ENCODE assay signal across 19 cellular contexts in the genomic region with DNA sequence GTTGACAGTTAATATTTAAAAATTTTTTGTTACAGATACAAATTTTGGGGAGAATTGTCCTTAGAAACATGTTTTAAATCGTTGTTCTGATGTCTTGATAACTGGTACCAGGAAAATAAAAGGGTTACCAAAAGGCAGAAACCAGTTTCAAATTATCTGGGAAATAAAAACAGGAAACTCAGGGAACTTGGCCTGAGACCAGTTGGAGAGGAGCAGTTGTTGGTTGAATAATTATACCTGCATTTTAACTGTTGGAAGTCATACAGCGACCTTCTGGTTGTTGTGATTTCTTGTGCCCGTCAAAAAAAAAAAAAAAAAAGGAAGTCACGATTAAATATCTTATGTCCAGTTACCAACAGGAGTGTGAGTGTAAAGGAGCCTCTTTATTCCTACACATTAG. TPM values are rescaled to one million over a fixed set of nuclear protein-coding genes. Genes with fewer than 3 reads are reported as not detected.
A peak's percentile ranks its signal among the peaks of the same experiment; 100 is the strongest.
DNase-seq lines count a peak whose midpoint lies in the region; ATAC-seq and TF ChIP-seq lines count a peak whose summit lies in the region.
"Had no signal": no experiment of that assay in that cellular context is flagged by ENCODE, and none has a peak within 500 bp of the region (broad histone marks: within the 10 kb centered on the region; RNA-seq: fewer than 3 reads in every experiment).

No MANE protein-coding gene starts in this region.

- dilution Hi-C loops in mammary epithelial cell (cut with HindIII; ENCODE audit: low sequenced_read_pairs): no loop called here

- H3K9me3 ChIP-seq in heart left ventricle (no peaks in the 10 kb centered on the region), mammary epithelial cell (replicated peaks; ENCODE audit: insufficient read depth, low read length) (no peaks in the 10 kb centered on the region), tibial artery (no peaks in the 10 kb centered on the region)
- H3K9me3 ChIP-seq: BLaER1, Caco-2, pancreas, stomach had no signal

- peaks cover 14 to 85% (median 63%) of the 10 kb centered on the region in 12 donors for H3K4me1 ChIP-seq in heart left ventricle
- peaks cover 41% of the 10 kb centered on the region for H3K4me1 ChIP-seq in mammary epithelial cell (ENCODE audit: insufficient read depth, low read length)
- H3K4me1 ChIP-seq in tibial artery: peaks cover 0 to 100% (median 70%) of the 10 kb centered on the region in 4 donors

- H3K27ac ChIP-seq in heart left ventricle (peak overlapping the region in 11 of 12 donors; percentile 21 to 72 (median 54)), mammary epithelial cell (ENCODE audit: insufficient read depth, low read depth, low read length) (peak overlapping the region; percentile 21), tibial artery (peak overlapping the region; percentile 68 to 74)
- H3K27ac ChIP-seq: BLaER1 had no signal

- no peaks in the 10 kb centered on the region for H4K20me1 ChIP-seq in mammary epithelial cell (ENCODE audit: insufficient read depth, low read length)
- H4K20me1 ChIP-seq: BLaER1 had no signal

- no peak overlapping the region for H2AFZ ChIP-seq in mammary epithelial cell (ENCODE audit: low read depth, low read length)

- intact Hi-C loops in heart left ventricle (cut with DNase I): loop anchor here in 5 of 10 donors (5.0 kb wide), 2 partner anchors 35 to 50 kb away; a partner anchor contains a TSS
- intact Hi-C loops in Right ventricle myocardium superior (cut with DNase I): no loop called here
- intact Hi-C loops in mammary epithelial cell (cut with micrococcal nuclease): loop anchor here (5.0 kb wide), 1 partner anchor 100 kb away; no protein-coding TSS in a partner anchor
- intact Hi-C loops in tibial artery (cut with DNase I; ENCODE audit: low total_unique reads): no loop called here

- DNase-seq in heart left ventricle (no peak), Right ventricle myocardium superior (no peak), mammary epithelial cell (no peak), neural crest cell (ENCODE audit: low read depth, low spot score) (no peak), tibial artery (no peak), NCI-H146 treated with DMSO at 0.1 percent for 48 hours (lab: John Stamatoyannopoulos, UW; ENCODE audit: unreplicated experiment) (no peak)
- DNase-seq in activated naive CD4-positive, alpha-beta T cell treated with anti-CD3 and anti-CD28 coated beads, Interleukin-2, amount 50 U/mL, for 72 hours (ENCODE audit: low spot score in 2 of 2): no peak
- DNase-seq: activated CD4-positive, alpha-beta T cell treated with anti-CD3 and anti-CD28 coated beads for 36 hours; Caco-2; NCI-H1436; NCI-H526 treated with DMSO at 0.1 percent for 48 hours; pancreas; stimulated activated CD4-positive, alpha-beta T cell treated with anti-CD3 and anti-CD28 coated beads, Interleukin-4, amount 100 ng/mL, for 24 hours; stomach had no signal

- H3K4me3 ChIP-seq in heart left ventricle: no peak overlapping the region
- no peak overlapping the region for H3K4me3 ChIP-seq in mammary epithelial cell (replicated peaks in 1 of 3; ENCODE audit: insufficient read depth in 1 of 3, low read depth in 2 of 3, low read length in 3 of 3)
- H3K4me3 ChIP-seq in tibial artery: no peak overlapping the region
- H3K4me3 ChIP-seq: BLaER1, pancreas, smooth muscle cell, stomach had no signal

- TF ChIP-seq CTCF in heart left ventricle (IDR thresholded peaks at IDR 0.05) (no peak), mammary epithelial cell (conservative IDR thresholded peaks at IDR 0.05 in 1 of 2, IDR thresholded peaks at IDR 0.05 in 1 of 2; ENCODE audit: extremely low read depth in 1 of 2, insufficient read depth in 1 of 2, low read depth in 1 of 2, low read length in 2 of 2) (no peak), neural crest cell (conservative IDR thresholded peaks at IDR 0.05) (no peak), tibial artery (IDR thresholded peaks at IDR 0.05) (no peak)

- BruUV-seq in mammary epithelial cell (replicated peaks; lab: Mats Ljungman, UMichigan): no TSS peak

- peaks cover 91% of the 10 kb centered on the region for H3K79me2 ChIP-seq in mammary epithelial cell (ENCODE audit: insufficient read depth, low read length)

- H3K36me3 Mint-ChIP-seq in neural crest cell (ENCODE audit: low read depth): no peaks in the 10 kb centered on the region
- no peaks in the 10 kb centered on the region for H3K36me3 Mint-ChIP-seq in activated naive CD4-positive, alpha-beta T cell treated with anti-CD3 and anti-CD28 coated beads, Interleukin-2, amount 50 U/mL, for 72 hours
- H3K36me3 Mint-ChIP-seq: activated naive CD8-positive, alpha-beta T cell; memory B cell had no signal

- in situ Hi-C loops in mammary epithelial cell (cut with MboI; ENCODE audit: low sequenced_read_pairs in 2 of 2): no loop called here

- H3K27me3 ChIP-seq in heart left ventricle: no peaks in the 10 kb centered on the region
- H3K27me3 ChIP-seq in mammary epithelial cell (ENCODE audit: insufficient read depth, low read length): no peaks in the 10 kb centered on the region
- H3K27me3 ChIP-seq in tibial artery: no peaks in the 10 kb centered on the region
- H3K27me3 ChIP-seq: BLaER1, pancreas, stomach had no signal

- no peak overlapping the region for H3K9ac ChIP-seq in mammary epithelial cell (ENCODE audit: insufficient read depth, low read length)
- H3K9ac ChIP-seq: BLaER1 had no signal

- no peak overlapping the region for H3K4me3 Mint-ChIP-seq in neural crest cell
- H3K4me3 Mint-ChIP-seq: activated CD4-positive, alpha-beta T cell treated with anti-CD3 and anti-CD28 coated beads for 36 hours; activated naive CD8-positive, alpha-beta T cell; memory B cell had no signal

- 41 to 54% (median 49%) methylated on average over 4 of the region's 4 CpGs for WGBS in heart left ventricle, 4 donors
- WGBS in mammary epithelial cell (ENCODE audit: low coverage, missing lambda C conversion rate): 40% methylated on average over 4 of the region's 4 CpGs

- TF ChIP-seq POLR2A in heart left ventricle (IDR thresholded peaks at IDR 0.05): no peak

- CTCF ChIA-PET in mammary epithelial cell (lab: Charles Lee; ENCODE audit: low non-redundant PET): no interaction called here

- H3K36me3 ChIP-seq in heart left ventricle (no peaks in the 10 kb centered on the region), mammary epithelial cell (ENCODE audit: insufficient read depth, low read length) (no peaks in the 10 kb centered on the region), tibial artery (no peaks in the 10 kb centered on the region)
- H3K36me3 ChIP-seq: BLaER1, pancreas, stomach had no signal

- no peaks in the 10 kb centered on the region for H3K27me3 Mint-ChIP-seq in neural crest cell (ENCODE audit: low read depth)
- H3K27me3 Mint-ChIP-seq: activated CD4-positive, alpha-beta T cell treated with anti-CD3 and anti-CD28 coated beads for 36 hours had no signal

- ATAC-seq in heart left ventricle (no peak), Right ventricle myocardium superior (ENCODE audit: poor library complexity) (no peak), GM19035 (IDR thresholded peaks at IDR 0.05; ENCODE audit: unreplicated experiment) (no peak)
- ATAC-seq in activated naive CD4-positive, alpha-beta T cell treated with anti-CD3 and anti-CD28 coated beads, Interleukin-2, amount 50 U/mL, for 72 hours: no peak
- ATAC-seq: activated CD4-positive, alpha-beta T cell treated with anti-CD3 and anti-CD28 coated beads for 36 hours had no signal

- H3K9me3 Mint-ChIP-seq in neural crest cell: no peaks in the 10 kb centered on the region
- H3K9me3 Mint-ChIP-seq in activated naive CD4-positive, alpha-beta T cell treated with anti-CD3 and anti-CD28 coated beads, Interleukin-2, amount 50 U/mL, for 72 hours: no peaks in the 10 kb centered on the region
- H3K9me3 Mint-ChIP-seq: memory B cell had no signal

- peak overlapping the region; percentile 39 for H3K4me2 ChIP-seq in mammary epithelial cell (ENCODE audit: insufficient read depth, low read depth, low read length)
- H3K4me2 ChIP-seq: BLaER1, smooth muscle cell had no signal

- H3K4me1 Mint-ChIP-seq in neural crest cell: peaks cover 9% of the 10 kb centered on the region
- H3K4me1 Mint-ChIP-seq: activated CD4-positive, alpha-beta T cell treated with anti-CD3 and anti-CD28 coated beads for 36 hours; memory B cell had no signal

- peak overlapping the region; percentile 69 for H3K27ac Mint-ChIP-seq in neural crest cell (ENCODE audit: unreplicated experiment)
- H3K27ac Mint-ChIP-seq in activated naive CD4-positive, alpha-beta T cell treated with anti-CD3 and anti-CD28 coated beads, Interleukin-2, amount 50 U/mL, for 72 hours: no peak overlapping the region
- H3K27ac Mint-ChIP-seq: activated CD4-positive, alpha-beta T cell treated with anti-CD3 and anti-CD28 coated beads for 36 hours; activated naive CD8-positive, alpha-beta T cell; memory B cell had no signal

RNA-seq across cellular contexts. Expression of a gene that starts 51.8 kb away (rescaled TPM):
- total RNA-seq in heart left ventricle (100 to 1,000 TPM in 3 of 9 donors, 10 to 100 TPM in 6; 34.9 to 120 (median 89.3) TPM), Right ventricle myocardium superior (17.2 TPM), mammary epithelial cell (100 to 1,000 TPM; 237 to 387 TPM), neural crest cell (10.9 and 13.8 TPM in 2 replicates)
- polyA plus RNA-seq in heart left ventricle (10 to 100 TPM; 14.7 to 47.9 TPM), mammary epithelial cell (103 TPM)
- 304 TPM for polyA minus RNA-seq in mammary epithelial cell
- total RNA-seq in activated naive CD4-positive, alpha-beta T cell treated with anti-CD3 and anti-CD28 coated beads, Interleukin-2, amount 50 U/mL, for 72 hours: 1 to 10 TPM; 3.3 to 4.2 TPM

Comparison
In these comparisons a context has a peak if more than half of its experiments do, and no peak if none do; other contexts are left out.
1. H3K27ac ChIP-seq: peak in every context shown above with its lines; median percentile 71 in tibial artery; 54 in heart left ventricle; 21 in mammary epithelial cell.